In genomic region chr1:220271706-220272046, GRCh38 we compare ENCODE assay signal across 1 cellular context.
TF ChIP-seq lines count a peak whose summit lies in the region.

No MANE protein-coding gene starts in this region.

TF ChIP-seq in GM23338, 12 proteins besides CTCF, POLR2A, EP300 and RAD21:
- TF ChIP-seq ZNF462 (CRISPR knock-in tag; IDR thresholded peaks at IDR 0.05) (no peak), CREB1 (CRISPR knock-in tag; IDR thresholded peaks at IDR 0.05; ENCODE audit: low read depth) (no peak), EZH2phosphoT487 (IDR thresholded peaks at IDR 0.05; ENCODE audit: unreplicated experiment) (no peak), JUNB (IDR thresholded peaks at IDR 0.05; ENCODE audit: unreplicated experiment) (no peak), REST (IDR thresholded peaks at IDR 0.05; ENCODE audit: unreplicated experiment) (no peak), POLR2AphosphoS5 (IDR thresholded peaks at IDR 0.05; ENCODE audit: low read depth) (no peak), EZH2 (IDR thresholded peaks at IDR 0.05; ENCODE audit: low read depth, unreplicated experiment) (no peak), STAT1 (IDR thresholded peaks at IDR 0.05; ENCODE audit: unreplicated experiment) (no peak), ZNF331 (CRISPR knock-in tag; IDR thresholded peaks at IDR 0.05; ENCODE audit: low read depth) (no peak), NANOG (IDR thresholded peaks at IDR 0.05; ENCODE audit: borderline replicate concordance) (no peak), ETS1 (IDR thresholded peaks at IDR 0.05) (no peak), ZNF114 (CRISPR knock-in tag; IDR thresholded peaks at IDR 0.05) (no peak)
TF ChIP-seq in GM23338: peak in this region for 0.
